ENCODE assay signal across 8 cellular contexts in genomic region chr18:62505669-62506494, GRCh38. TPM values are rescaled to one million over a fixed set of nuclear protein-coding genes. Genes with fewer than 3 reads are reported as not detected.
A peak's percentile ranks its signal among the peaks of the same experiment; 100 is the strongest.
DNase-seq lines count a peak whose midpoint lies in the region; ATAC-seq, FAIRE-seq and TF ChIP-seq lines count a peak whose summit lies in the region.

No MANE protein-coding gene starts in this region.

- H3K9me3 Mint-ChIP-seq in activated T-helper 17 cell treated with anti-CD3 and anti-CD28 coated beads, Interleukin-2, amount 50 U/mL, for 72 hours: peaks cover 3% of the 10 kb centered on the region

- no peaks in the 10 kb centered on the region for H4K20me1 ChIP-seq in Loucy (ENCODE audit: insufficient read depth, low read length, poor library complexity, severe bottlenecking)

- peaks cover 11% of the 10 kb centered on the region for H3K4me1 ChIP-seq in Loucy (ENCODE audit: insufficient read depth, low read length, poor library complexity, severe bottlenecking)

- peaks cover 12% of the 10 kb centered on the region for H3K4me1 Mint-ChIP-seq in activated T-helper 17 cell treated with anti-CD3 and anti-CD28 coated beads, Interleukin-2, amount 50 U/mL, for 72 hours

- H3F3A ChIP-seq in Loucy (ENCODE audit: low read depth): no peaks in the 10 kb centered on the region

- peak; percentile 93 for FAIRE-seq in islet of Langerhans (lab: Jason Lieb, UNC)

- H3K9me2 ChIP-seq in Loucy (replicated peaks; ENCODE audit: low read depth, low read length): no peaks in the 10 kb centered on the region

- H3K27me3 Mint-ChIP-seq in activated T-helper 17 cell treated with anti-CD3 and anti-CD28 coated beads, Interleukin-2, amount 50 U/mL, for 72 hours: no peaks in the 10 kb centered on the region

- no peaks in the 10 kb centered on the region for H3K9me3 ChIP-seq in Loucy (ENCODE audit: insufficient read depth, low read depth, low read length)

- no peaks in the 10 kb centered on the region for H3K27me3 ChIP-seq in Loucy (ENCODE audit: insufficient read depth, low read length, poor library complexity, severe bottlenecking)

- no peaks in the 10 kb centered on the region for H3K36me3 ChIP-seq in Loucy (ENCODE audit: insufficient read depth, low read length)

- H3K4me3 ChIP-seq in Loucy (ENCODE audit: low read length, poor library complexity, severe bottlenecking): peak overlapping the region; percentile 72

- H3K9ac ChIP-seq in Loucy (ENCODE audit: low read depth, low read length, poor library complexity, severe bottlenecking): peak overlapping the region; percentile 61

- peak overlapping the region; percentile 76 for H3K4me3 Mint-ChIP-seq in activated T-helper 17 cell treated with anti-CD3 and anti-CD28 coated beads, Interleukin-2, amount 50 U/mL, for 72 hours

- TF ChIP-seq CTCF in GM10266 (IDR thresholded peaks at IDR 0.05; ENCODE audit: control insufficient read depth, insufficient read depth, low read depth, missing control alignments) (no peak), Loucy (conservative IDR thresholded peaks at IDR 0.05; ENCODE audit: low read length) (no peak)

- peak; percentile 82 for ATAC-seq in GM21737 (IDR thresholded peaks at IDR 0.05; ENCODE audit: unreplicated experiment)
- ATAC-seq in activated T-helper 17 cell treated with anti-CD3 and anti-CD28 coated beads, Interleukin-2, amount 50 U/mL, for 72 hours (replicated peaks): peak; percentile 96

- H3K79me2 ChIP-seq in Loucy (ENCODE audit: insufficient read depth, low read length): no peaks in the 10 kb centered on the region

- DNase-seq in GM10266 (ENCODE audit: extremely low spot score): peak; percentile 65
- DNase-seq in stimulated activated naive CD4-positive, alpha-beta T cell (lab: John Stamatoyannopoulos, UW): peak in 4 of 6 experiments; percentile 6 to 51 (median 38)
- no peak for DNase-seq in NCI-H82 (lab: John Stamatoyannopoulos, UW)
- DNase-seq in GM19238 (ENCODE audit: insufficient read length, low spot score): no peak

- H3K27ac Mint-ChIP-seq in activated T-helper 17 cell treated with anti-CD3 and anti-CD28 coated beads, Interleukin-2, amount 50 U/mL, for 72 hours: peak overlapping the region; percentile 80

- no peaks in the 10 kb centered on the region for H3K36me3 Mint-ChIP-seq in activated T-helper 17 cell treated with anti-CD3 and anti-CD28 coated beads, Interleukin-2, amount 50 U/mL, for 72 hours (ENCODE audit: low read depth)

- peak overlapping the region; percentile 98 for H2AFZ ChIP-seq in Loucy (ENCODE audit: low read length)

- peak overlapping the region; percentile 79 for H3K4me2 ChIP-seq in Loucy (ENCODE audit: low read depth, low read length, poor library complexity, severe bottlenecking)

RNA-seq across cellular contexts. Expression of gene ZCCHC2, which starts 16.9 kb away (rescaled TPM):
- 10 to 100 TPM; 45.4 to 50.4 TPM for total RNA-seq in activated T-helper 17 cell treated with anti-CD3 and anti-CD28 coated beads, Interleukin-2, amount 50 U/mL, for 72 hours

Comparison
In these comparisons a context has a peak if more than half of its experiments do, and no peak if none do; other contexts are left out.
1. DNase-seq: peak in GM10266 (single experiment) and stimulated activated naive CD4-positive, alpha-beta T cell (4 of 6); none in NCI-H82 (single experiment) and GM19238 (single experiment).